ENCODE assay signal across 16 cellular contexts in genomic region chr4:114512595-114513295, GRCh38.
"Had no signal": no experiment of that assay in that cellular context is flagged by ENCODE, and none has a peak within 500 bp of the region (broad histone marks: within the 10 kb centered on the region; RNA-seq: fewer than 3 reads in every experiment).

No MANE protein-coding gene starts in this region.

- H3K4me1 ChIP-seq: gastrocnemius medialis, heart right ventricle had no signal

- H3K36me3 Mint-ChIP-seq: activated naive CD8-positive, alpha-beta T cell treated with anti-CD3 and anti-CD28 coated beads, Interleukin-2, amount 10 ng/mL, durations not matched to agents 7 days and 5 days; mesothelial cell of epicardium; stimulated activated memory B cell treated with anti-CD40 and anti-IgM and Interleukin-4, amounts not matched to agents 10 μg/mL and 1 μg/mL and 100 μg/mL, for 72 hours; T-cell had no signal

- H3K4me3 ChIP-seq: gastrocnemius medialis, heart right ventricle had no signal

- H3K4me3 Mint-ChIP-seq: activated CD4-positive, alpha-beta memory T cell treated with anti-CD3 and anti-CD28 coated beads, Interleukin-2, amount 10 ng/mL, durations not matched to agents 7 days and 5 days; activated naive CD8-positive, alpha-beta T cell treated with anti-CD3 and anti-CD28 coated beads, Interleukin-2, amount 10 ng/mL, durations not matched to agents 7 days and 5 days; mesothelial cell of epicardium; stimulated activated memory B cell treated with anti-CD40 and anti-IgM and Interleukin-4, amounts not matched to agents 10 μg/mL and 1 μg/mL and 100 μg/mL, for 72 hours; T-cell had no signal

- H3K36me3 ChIP-seq: gastrocnemius medialis, heart right ventricle had no signal

- H3K4me1 Mint-ChIP-seq: activated CD4-positive, alpha-beta memory T cell treated with anti-CD3 and anti-CD28 coated beads, Interleukin-2, amount 10 ng/mL, durations not matched to agents 7 days and 5 days; activated naive CD8-positive, alpha-beta T cell treated with anti-CD3 and anti-CD28 coated beads, Interleukin-2, amount 10 ng/mL, durations not matched to agents 7 days and 5 days; stimulated activated memory B cell treated with anti-CD40 and anti-IgM and Interleukin-4, amounts not matched to agents 10 μg/mL and 1 μg/mL and 100 μg/mL, for 72 hours; T-cell had no signal

- H3K27ac ChIP-seq: gastrocnemius medialis, heart right ventricle, VCaP had no signal

- ATAC-seq: gastrocnemius medialis; heart right ventricle; right cardiac atrium; stimulated activated memory B cell treated with anti-CD40 and anti-IgM and Interleukin-4, amounts not matched to agents 10 μg/mL and 1 μg/mL and 100 μg/mL, for 72 hours; T-cell had no signal

- H3K9me3 ChIP-seq: gastrocnemius medialis, heart right ventricle had no signal

- H3K27ac Mint-ChIP-seq: activated CD4-positive, alpha-beta memory T cell treated with anti-CD3 and anti-CD28 coated beads, Interleukin-2, amount 10 ng/mL, durations not matched to agents 7 days and 5 days; activated naive CD8-positive, alpha-beta T cell treated with anti-CD3 and anti-CD28 coated beads, Interleukin-2, amount 10 ng/mL, durations not matched to agents 7 days and 5 days; mesothelial cell of epicardium; stimulated activated memory B cell treated with anti-CD40 and anti-IgM and Interleukin-4, amounts not matched to agents 10 μg/mL and 1 μg/mL and 100 μg/mL, for 72 hours; T-cell had no signal

- H3K27me3 Mint-ChIP-seq: activated CD4-positive, alpha-beta memory T cell treated with anti-CD3 and anti-CD28 coated beads, Interleukin-2, amount 10 ng/mL, durations not matched to agents 7 days and 5 days; activated naive CD8-positive, alpha-beta T cell treated with anti-CD3 and anti-CD28 coated beads, Interleukin-2, amount 10 ng/mL, durations not matched to agents 7 days and 5 days had no signal

- H3K27me3 ChIP-seq: gastrocnemius medialis, heart right ventricle had no signal

- H3K9me3 Mint-ChIP-seq: activated CD4-positive, alpha-beta memory T cell treated with anti-CD3 and anti-CD28 coated beads, Interleukin-2, amount 10 ng/mL, durations not matched to agents 7 days and 5 days; stimulated activated memory B cell treated with anti-CD40 and anti-IgM and Interleukin-4, amounts not matched to agents 10 μg/mL and 1 μg/mL and 100 μg/mL, for 72 hours had no signal

- DNase-seq: activated CD4-positive, alpha-beta memory T cell treated with anti-CD3 and anti-CD28 coated beads, Interleukin-2, amount 10 ng/mL, durations not matched to agents 7 days and 5 days; activated CD8-positive, alpha-beta memory T cell treated with anti-CD3 and anti-CD28 coated beads, Interleukin-2, amount 50 U/mL, for 4 hours; activated naive CD8-positive, alpha-beta T cell treated with anti-CD3 and anti-CD28 coated beads, Interleukin-2, amount 10 ng/mL, durations not matched to agents 7 days and 5 days; anterior cingulate cortex; gastrocnemius medialis; heart right ventricle; posterior cingulate gyrus; right cardiac atrium; substantia nigra; T-cell; T1000; trophoblast cell had no signal

- FAIRE-seq: endometrium had no signal
